6 cellular contexts compared by ENCODE assay signal in the genomic region with DNA sequence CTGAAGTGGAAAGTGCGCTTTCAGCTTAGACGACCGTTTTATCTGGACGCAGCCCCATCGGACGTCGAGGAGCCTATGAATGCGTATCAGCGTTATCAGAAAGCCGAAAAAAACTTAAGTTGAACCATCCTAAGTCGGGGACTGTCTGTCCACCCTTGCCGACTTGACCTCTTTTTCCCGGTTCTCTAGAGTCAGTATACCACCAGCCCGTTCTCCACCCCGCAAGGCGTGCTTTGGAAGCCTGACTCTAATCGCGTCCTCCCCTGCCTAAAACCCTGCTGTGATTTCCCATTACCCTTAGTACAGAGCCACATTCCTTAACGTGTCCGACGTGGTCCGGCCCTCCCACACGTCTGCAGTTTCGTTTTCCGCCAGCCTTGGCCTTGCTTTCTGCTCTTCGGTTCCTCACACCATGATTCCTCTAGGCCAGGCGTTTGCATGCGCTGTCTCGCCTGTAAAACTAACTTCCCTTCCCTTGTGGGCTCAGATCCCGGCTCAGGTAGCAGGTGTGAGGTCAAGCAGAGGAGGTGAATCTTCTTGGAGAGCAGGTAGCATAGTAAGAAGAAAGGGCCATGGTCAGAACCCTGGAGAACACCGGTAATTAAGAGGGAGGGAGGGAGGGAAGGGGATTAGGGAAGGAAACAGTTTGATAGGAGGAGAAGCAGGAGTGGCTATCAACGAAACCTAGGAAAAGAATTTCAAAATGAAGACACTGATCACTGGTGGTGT. TPM values are rescaled to one million over a fixed set of nuclear protein-coding genes. Genes with fewer than 3 reads are reported as not detected.
DNase-seq lines count a peak whose midpoint lies in the region; ATAC-seq and TF ChIP-seq lines count a peak whose summit lies in the region.

No MANE protein-coding gene starts in this region.

- CTCF ChIA-PET in activated CD4-positive, alpha-beta memory T cell treated with anti-CD3 and anti-CD28 coated beads, Interleukin-2, amount 10 ng/mL, durations not matched to agents 7 days and 5 days (lab: Charles Lee): interaction anchor here (0.9 to 1.4 kb wide), 5 partner anchors 46 to 206 kb away, joined by 3 to 4 read pairs (median 4); a partner anchor contains a TSS

- no peaks in the 10 kb centered on the region for H3K9me3 Mint-ChIP-seq in activated CD4-positive, alpha-beta memory T cell treated with anti-CD3 and anti-CD28 coated beads, Interleukin-2, amount 10 ng/mL, durations not matched to agents 7 days and 5 days

- H3K4me1 Mint-ChIP-seq in activated CD4-positive, alpha-beta memory T cell treated with anti-CD3 and anti-CD28 coated beads, Interleukin-2, amount 10 ng/mL, durations not matched to agents 7 days and 5 days: peaks cover 20% of the 10 kb centered on the region

- peaks cover 37% of the 10 kb centered on the region for H3K36me3 Mint-ChIP-seq in activated CD4-positive, alpha-beta memory T cell treated with anti-CD3 and anti-CD28 coated beads, Interleukin-2, amount 10 ng/mL, durations not matched to agents 7 days and 5 days (ENCODE audit: low read depth)

- no peak for TF ChIP-seq CTCF in liver (IDR thresholded peaks at IDR 0.05; ENCODE audit: low read depth, low read length, missing input control)

- H3K9ac ChIP-seq in liver (ENCODE audit: low read depth in 1 of 2, low read length in 2 of 2): peak overlapping the region; percentile 45 to 67

- peaks cover 7 to 30% (median 23%) of the 10 kb centered on the region in 4 donors for H3K36me3 ChIP-seq in liver (ENCODE audit: control insufficient read depth in 4 of 4, insufficient read depth in 3 of 4, low read depth in 1 of 4, low read length in 3 of 4)

- 9% methylated on average over 32 of the region's 32 CpGs for WGBS in liver

- H3K27me3 ChIP-seq in liver (ENCODE audit: control insufficient read depth in 4 of 4, insufficient read depth in 4 of 4, low read length in 3 of 4): no peaks in the 10 kb centered on the region

- no peak for ATAC-seq in HG03280 (IDR thresholded peaks at IDR 0.05; ENCODE audit: unreplicated experiment)

- H3K27ac ChIP-seq in liver (ENCODE audit: low read depth in 1 of 2, low read length in 2 of 2): peak overlapping the region; percentile 79 to 87

- peak; percentile 16 for DNase-seq in activated T-cell treated with anti-CD3 and anti-CD28 coated beads, Interleukin-2, amount 50 U/mL, for 1 hour
- no peak for DNase-seq in activated T-cell treated with anti-CD3 and anti-CD28 coated beads for 4 hours
- DNase-seq in activated CD4-positive, alpha-beta memory T cell treated with anti-CD3 and anti-CD28 coated beads, Interleukin-2, amount 10 ng/mL, durations not matched to agents 7 days and 5 days: peak; percentile 40
- DNase-seq in occipital lobe (lab: John Stamatoyannopoulos, UW): no peak

- peak overlapping the region; percentile 85 for H3K27ac Mint-ChIP-seq in activated CD4-positive, alpha-beta memory T cell treated with anti-CD3 and anti-CD28 coated beads, Interleukin-2, amount 10 ng/mL, durations not matched to agents 7 days and 5 days

- peak overlapping the region; percentile 94 for H3K4me3 Mint-ChIP-seq in activated CD4-positive, alpha-beta memory T cell treated with anti-CD3 and anti-CD28 coated beads, Interleukin-2, amount 10 ng/mL, durations not matched to agents 7 days and 5 days

- peak overlapping the region; percentile 79 to 95 (median 86) for H3K4me3 ChIP-seq in liver (ENCODE audit: low read depth in 1 of 3, low read length in 3 of 3)

- peaks cover 4% of the 10 kb centered on the region for H3K27me3 Mint-ChIP-seq in activated CD4-positive, alpha-beta memory T cell treated with anti-CD3 and anti-CD28 coated beads, Interleukin-2, amount 10 ng/mL, durations not matched to agents 7 days and 5 days

- POLR2A ChIA-PET in activated CD4-positive, alpha-beta memory T cell treated with anti-CD3 and anti-CD28 coated beads, Interleukin-2, amount 10 ng/mL, durations not matched to agents 7 days and 5 days (lab: Charles Lee): interaction anchor here (1.0 to 2.7 kb wide), 7 partner anchors 21 to 319 kb away, joined by 3 to 12 read pairs (median 4); a partner anchor contains a TSS

- TF ChIP-seq RAD21 in liver (IDR thresholded peaks at IDR 0.05): no peak

- H3K4me1 ChIP-seq in liver (ENCODE audit: control insufficient read depth in 4 of 4, insufficient read depth in 4 of 4, low read length in 3 of 4): peaks cover 6 to 15% (median 11%) of the 10 kb centered on the region in 4 donors

- H3K9me3 ChIP-seq in liver (ENCODE audit: control insufficient read depth in 4 of 4, low read length in 3 of 4): no peaks in the 10 kb centered on the region

TF ChIP-seq in liver, 16 proteins besides CTCF, POLR2A, EP300 and RAD21:
- TF ChIP-seq RXRA (IDR thresholded peaks at IDR 0.05): no peak
- no peak for TF ChIP-seq YY1 (IDR thresholded peaks at IDR 0.05)
- TF ChIP-seq, protein P1, sequence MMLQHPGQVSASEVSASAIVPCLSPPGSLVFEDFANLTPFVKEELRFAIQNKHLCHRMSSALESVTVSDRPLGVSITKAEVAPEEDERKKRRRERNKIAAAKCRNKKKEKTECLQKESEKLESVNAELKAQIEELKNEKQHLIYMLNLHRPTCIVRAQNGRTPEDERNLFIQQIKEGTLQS (IDR thresholded peaks at IDR 0.05): no peak
- TF ChIP-seq, protein P2, sequence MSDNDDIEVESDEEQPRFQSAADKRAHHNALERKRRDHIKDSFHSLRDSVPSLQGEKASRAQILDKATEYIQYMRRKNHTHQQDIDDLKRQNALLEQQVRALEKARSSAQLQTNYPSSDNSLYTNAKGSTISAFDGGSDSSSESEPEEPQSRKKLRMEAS (IDR thresholded peaks at IDR 0.05): no peak
- no peak for TF ChIP-seq TAF1 (conservative IDR thresholded peaks at IDR 0.05)
- TF ChIP-seq NR2F2 (IDR thresholded peaks at IDR 0.05): no peak
- TF ChIP-seq FOXA1 (IDR thresholded peaks at IDR 0.05): no peak
- no peak for TF ChIP-seq HNF4G (IDR thresholded peaks at IDR 0.05)
- no peak for TF ChIP-seq EGR1 (IDR thresholded peaks at IDR 0.05; ENCODE audit: low read depth in 2 of 2)

RNA-seq across cellular contexts. Expression of a gene that starts 0.9 kb away (rescaled TPM):
- 10 to 100 TPM; 29.7 to 29.9 TPM for total RNA-seq in activated CD4-positive, alpha-beta memory T cell treated with anti-CD3 and anti-CD28 coated beads, Interleukin-2, amount 10 ng/mL, durations not matched to agents 7 days and 5 days
- total RNA-seq in liver (10 to 100 TPM; 10.4 to 11.7 TPM), occipital lobe (19.5 TPM)
- polyA plus RNA-seq in liver: 10 to 100 TPM in 1 of 2 donors, 1 to 10 TPM in 1; 9.4 to 13.1 TPM

RNA-seq across cellular contexts. Expression of a gene that starts 5.7 kb away (rescaled TPM):
- total RNA-seq in activated CD4-positive, alpha-beta memory T cell treated with anti-CD3 and anti-CD28 coated beads, Interleukin-2, amount 10 ng/mL, durations not matched to agents 7 days and 5 days: not detected
- total RNA-seq in liver (under 1 TPM; 0.14 to 0.17 TPM), occipital lobe (9.2 TPM)
- not detected for polyA plus RNA-seq in liver

RNA-seq across cellular contexts. Expression of a gene that starts 35.5 kb away (rescaled TPM):
- not detected for total RNA-seq in activated CD4-positive, alpha-beta memory T cell treated with anti-CD3 and anti-CD28 coated beads, Interleukin-2, amount 10 ng/mL, durations not matched to agents 7 days and 5 days
- total RNA-seq in liver: under 1 TPM; 0.33 to 0.37 TPM
- under 1 TPM; 0.04 to 0.47 TPM for polyA plus RNA-seq in liver
- total RNA-seq in occipital lobe: 1.1 TPM

RNA-seq across cellular contexts. Expression of a gene that starts 59.7 kb away (rescaled TPM):
- 10 to 100 TPM; 57.2 to 58.4 TPM for total RNA-seq in activated CD4-positive, alpha-beta memory T cell treated with anti-CD3 and anti-CD28 coated beads, Interleukin-2, amount 10 ng/mL, durations not matched to agents 7 days and 5 days
- total RNA-seq in liver (10 to 100 TPM; 30.4 to 56.1 TPM), occipital lobe (40.1 TPM)
- 10 to 100 TPM; 24.2 to 30.4 TPM for polyA plus RNA-seq in liver

Comparison
In these comparisons a context has a peak if more than half of its experiments do, and no peak if none do; other contexts are left out.
1. DNase-seq: peak in activated T-cell treated with anti-CD3 and anti-CD28 coated beads, Interleukin-2, amount 50 U/mL, for 1 hour (single experiment) and activated CD4-positive, alpha-beta memory T cell treated with anti-CD3 and anti-CD28 coated beads, Interleukin-2, amount 10 ng/mL, durations not matched to agents 7 days and 5 days (single experiment); none in activated T-cell treated with anti-CD3 and anti-CD28 coated beads for 4 hours (single experiment) and occipital lobe (single experiment).